Comparison of ENCODE assay signal across 1 cellular context in genomic region chr17:65173951-65174683, GRCh38.
TF ChIP-seq lines count a peak whose summit lies in the region.

No MANE protein-coding gene starts in this region.

TF ChIP-seq in K562, 482 proteins besides CTCF, POLR2A, EP300 and RAD21 (continued from another document):
- no peak for TF ChIP-seq ELK3 (CRISPR knock-in tag; IDR thresholded peaks at IDR 0.05)
- peak; percentile 40; the same call in 1 of the 2 replicates for TF ChIP-seq LARP7 (IDR thresholded peaks at IDR 0.05)
- TF ChIP-seq KDM2B (CRISPR knock-in tag; IDR thresholded peaks at IDR 0.05), result no peak
- TF ChIP-seq ATF4 (CRISPR knock-in tag; IDR thresholded peaks at IDR 0.05), result no peak
- TF ChIP-seq PBX2 (CRISPR knock-in tag; IDR thresholded peaks at IDR 0.05; ENCODE audit: low read depth), result no peak
- TF ChIP-seq PBX2 (tag; conservative IDR thresholded peaks at IDR 0.05; ENCODE audit: low read depth), result no peak
- no peak for TF ChIP-seq CREBBP (IDR thresholded peaks at IDR 0.05; ENCODE audit: low read depth, low read length)
- TF ChIP-seq TFAM (CRISPR knock-in tag; conservative IDR thresholded peaks at IDR 0.05), result no peak
- no peak for TF ChIP-seq RFX5 (IDR thresholded peaks at IDR 0.05; ENCODE audit: low read depth, low read length)
- TF ChIP-seq ZNF584 (CRISPR knock-in tag; IDR thresholded peaks at IDR 0.05; ENCODE audit: low read depth), result no peak
- no peak for TF ChIP-seq KAT8 (IDR thresholded peaks at IDR 0.05; ENCODE audit: low read depth)
- peak; percentile 39; the same call in 1 of the 2 replicates for TF ChIP-seq NKRF (IDR thresholded peaks at IDR 0.05; ENCODE audit: borderline replicate concordance)
- no peak for TF ChIP-seq SPI1 (IDR thresholded peaks at IDR 0.05; ENCODE audit: borderline replicate concordance, low read depth, low read length)
- no peak for TF ChIP-seq TAL1 (IDR thresholded peaks at IDR 0.05)
- no peak for TF ChIP-seq MTA1 (IDR thresholded peaks at IDR 0.05; ENCODE audit: borderline replicate concordance)
- TF ChIP-seq L3MBTL2 (IDR thresholded peaks at IDR 0.05), result no peak
- no peak for TF ChIP-seq MCM7 (IDR thresholded peaks at IDR 0.05)
- TF ChIP-seq KAT7 (CRISPR knock-in tag; IDR thresholded peaks at IDR 0.05; ENCODE audit: borderline replicate concordance), result no peak
- TF ChIP-seq SRF (CRISPR knock-in tag; IDR thresholded peaks at IDR 0.05), result no peak
- no peak for TF ChIP-seq JUNB (CRISPR knock-in tag; conservative IDR thresholded peaks at IDR 0.05)
- TF ChIP-seq ARHGAP35 (IDR thresholded peaks at IDR 0.05; ENCODE audit: partially characterized antibody), result peak; percentile 49
- no peak for TF ChIP-seq CREB1 (IDR thresholded peaks at IDR 0.05)
- TF ChIP-seq CREB1 (CRISPR knock-in tag; IDR thresholded peaks at IDR 0.05), result no peak
- no peak for TF ChIP-seq ATF2 (CRISPR knock-in tag; IDR thresholded peaks at IDR 0.05)
- no peak for TF ChIP-seq FUS (optimal IDR thresholded peaks at IDR 0.05; ENCODE audit: low read depth, low read length)
- no peak for TF ChIP-seq ZNF586 (CRISPR knock-in tag; conservative IDR thresholded peaks at IDR 0.05)
